In the genomic region with DNA sequence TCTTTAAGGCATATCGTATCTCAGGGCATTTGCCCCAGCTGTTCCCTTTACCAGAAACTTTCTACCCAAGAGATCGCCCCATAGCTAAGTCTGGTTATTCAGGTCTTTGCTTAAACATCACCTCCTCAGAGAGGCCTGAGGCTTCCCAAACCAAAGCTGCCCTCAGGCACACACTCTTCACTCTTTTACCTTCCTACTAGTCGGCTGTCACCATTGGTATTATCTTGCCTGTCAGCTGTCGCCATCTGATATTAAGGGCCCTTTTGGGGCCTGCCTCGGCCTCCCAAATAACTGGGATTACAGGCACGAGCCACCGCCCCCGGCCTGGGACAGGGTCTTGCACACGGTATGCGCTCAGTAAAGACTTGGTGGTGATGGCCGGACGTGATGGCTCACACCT, we compare ENCODE assay signal across 8 cellular contexts. TPM values are rescaled to one million over a fixed set of nuclear protein-coding genes. Genes with fewer than 3 reads are reported as not detected.
DNase-seq lines count a peak whose midpoint lies in the region; ATAC-seq and TF ChIP-seq lines count a peak whose summit lies in the region.

No MANE protein-coding gene starts in this region.

- peak overlapping the region; percentile 82 for H3K4me2 ChIP-seq in DND-41 (ENCODE audit: insufficient read depth, low read length)
- peak overlapping the region; percentile 95 for H3K4me2 ChIP-seq in PC-9

- peak overlapping the region; percentile 79 to 98 for H3K4me3 ChIP-seq in DND-41 (ENCODE audit: low read depth in 1 of 2, low read length in 2 of 2)
- peak overlapping the region; percentile 91 for H3K4me3 ChIP-seq in PC-9
- peak overlapping the region; percentile 81 for H3K4me3 ChIP-seq in epithelial cell of esophagus (ENCODE audit: low read length)
- peak overlapping the region; percentile 76 for H3K4me3 ChIP-seq in ovary

- DNase-seq in DND-41 (no peak), PC-9 (peak in 1 of 2 experiments; percentile 66), epithelial cell of esophagus (ENCODE audit: low read depth) (peak; percentile 28), ovary (no peak), COR-L47 (lab: John Stamatoyannopoulos, UW) (no peak), NCI-H510A treated with DMSO at 0.1 percent for 48 hours (lab: John Stamatoyannopoulos, UW) (no peak), NCI-H2081 (lab: John Stamatoyannopoulos, UW) (no peak)
- no peak for DNase-seq in activated CD4-positive, alpha-beta T cell treated with anti-CD3 and anti-CD28 coated beads for 48 hours

- ATAC-seq in DND-41 (ENCODE audit: insufficient read depth, low read depth) = no peak

- TSS peak; percentile 58 for BruUV-seq in PC-9 (replicated peaks; lab: Mats Ljungman, UMichigan)

- 0 out of 2 replicates have a peak overlapping the region, but pooled peaks have one; percentile 98 for H2AFZ ChIP-seq in DND-41 (ENCODE audit: low read depth, low read length)
- peak overlapping the region; percentile 96; the same call in 1 of the 2 replicates for H2AFZ ChIP-seq in PC-9

- H3K4me1 ChIP-seq in DND-41 (ENCODE audit: insufficient read depth, low read length) (peaks cover 49% of the 10 kb centered on the region), PC-9 (replicated peaks; ENCODE audit: insufficient read depth) (peaks cover 18% of the 10 kb centered on the region), ovary (ENCODE audit: insufficient read depth) (peaks cover 5% of the 10 kb centered on the region)

- no peak for TF ChIP-seq POLR2A in ovary (IDR thresholded peaks at IDR 0.05)

- H3K79me2 ChIP-seq in DND-41 (ENCODE audit: insufficient read depth, low read length) (peaks cover 63% of the 10 kb centered on the region), PC-9 (ENCODE audit: low read depth) (peaks cover 45% of the 10 kb centered on the region)

- H4K20me1 ChIP-seq in DND-41 (ENCODE audit: insufficient read depth, low read length) = peaks cover 21% of the 10 kb centered on the region
- H4K20me1 ChIP-seq in PC-9 (ENCODE audit: insufficient read depth) = peaks cover 20% of the 10 kb centered on the region

- peaks cover 52% of the 10 kb centered on the region for H3K36me3 ChIP-seq in DND-41 (ENCODE audit: insufficient read depth, low read length)
- 0 out of 2 replicates have a peak, but pooled peaks cover 10% of the 10 kb centered on the region for H3K36me3 ChIP-seq in PC-9 (ENCODE audit: low read depth)
- H3K36me3 ChIP-seq in ovary = no peaks in the 10 kb centered on the region

- H3K9me3 ChIP-seq in DND-41 (ENCODE audit: insufficient read depth, low read length, severe bottlenecking) = no peaks in the 10 kb centered on the region
- H3K9me3 ChIP-seq in PC-9 (ENCODE audit: insufficient read depth, low read depth) = no peaks in the 10 kb centered on the region
- H3K9me3 ChIP-seq in ovary = no peaks in the 10 kb centered on the region

- no peak for TF ChIP-seq EP300 in ovary (IDR thresholded peaks at IDR 0.05)

- TF ChIP-seq CTCF in DND-41 (IDR thresholded peaks at IDR 0.05; ENCODE audit: borderline replicate concordance, extremely low read depth, low read length, poor library complexity, severe bottlenecking) = no peak
- no peak for TF ChIP-seq CTCF in PC-9 (conservative IDR thresholded peaks at IDR 0.05)
- TF ChIP-seq CTCF in epithelial cell of esophagus (IDR thresholded peaks at IDR 0.05; ENCODE audit: insufficient read depth, low read depth, low read length, missing control alignments) = no peak
- TF ChIP-seq CTCF in ovary (IDR thresholded peaks at IDR 0.05) = no peak

- H3K9ac ChIP-seq in DND-41 (ENCODE audit: low read depth, low read length) = peak overlapping the region; percentile 92

- POLR2A ChIA-PET in PC-9 (lab: Charles Lee; ENCODE audit: unreplicated experiment) = no interaction called here

- WGBS in ovary, 3 donors = 50 to 58% (median 57%) methylated on average over 12 of the region's 12 CpGs

- H3F3A ChIP-seq in PC-9 (ENCODE audit: insufficient read depth, low read depth) = peaks cover 71% of the 10 kb centered on the region

- H3K27ac ChIP-seq in DND-41 (ENCODE audit: low read length) (peak overlapping the region; percentile 87), PC-9 (peak overlapping the region; percentile 69), ovary (no peak overlapping the region)

- intact Hi-C loops in PC-9 (cut with micrococcal nuclease; ENCODE audit: unreplicated experiment) (no loop called here), ovary (cut with DNase I) (no loop called here)

- CTCF ChIA-PET in PC-9 (lab: Charles Lee) = no interaction called here

- H3K27me3 ChIP-seq in DND-41 (ENCODE audit: insufficient read depth, low read length, poor library complexity) = no peaks in the 10 kb centered on the region
- no peaks in the 10 kb centered on the region for H3K27me3 ChIP-seq in PC-9 (ENCODE audit: insufficient read depth, low read depth)
- H3K27me3 ChIP-seq in ovary = no peaks in the 10 kb centered on the region

- H3K9me2 ChIP-seq in PC-9 (ENCODE audit: insufficient read depth) = no peaks in the 10 kb centered on the region

RNA-seq across cellular contexts. Expression of gene GADD45GIP1, which starts 1.0 kb away (rescaled TPM):
- total RNA-seq in PC-9 (2021) = 29.1 and 32.5 TPM in 2 replicates
- 10 to 100 TPM; 15.7 to 57.7 (median 19.1) TPM for total RNA-seq in ovary
- polyA plus RNA-seq in ovary = 10 to 100 TPM in 1 of 2 donors, 1 to 10 TPM in 1; 1.8 to 25.6 TPM

RNA-seq across cellular contexts. Expression of gene RAD23A, which starts 10.3 kb away (rescaled TPM):
- 186 and 187 TPM in 2 replicates for total RNA-seq in PC-9 (2021)
- 10 to 100 TPM; 61.2 to 94.0 (median 93.7) TPM for total RNA-seq in ovary
- polyA plus RNA-seq in ovary = 10 to 100 TPM; 75.8 to 77.2 TPM

RNA-seq across cellular contexts. Expression of gene DAND5, which starts 13.4 kb away (rescaled TPM):
- total RNA-seq in PC-9 (2021) = 0.20 and 0.28 TPM in 2 replicates
- under 1 TPM in 2 of 7 donors, not detected in 5; 0.11 to 0.15 TPM for total RNA-seq in ovary
- not detected for polyA plus RNA-seq in ovary

RNA-seq across cellular contexts. Expression of gene CALR, which starts 17.6 kb away (rescaled TPM):
- 606 and 727 TPM in 2 replicates for total RNA-seq in PC-9 (2021)
- 100 to 1,000 TPM; 211 to 803 (median 450) TPM for total RNA-seq in ovary
- 1,000 to 10,000 TPM in 1 of 2 donors, 100 to 1,000 TPM in 1; 279 to 1,094 TPM for polyA plus RNA-seq in ovary

RNA-seq across cellular contexts. Expression of gene FARSA, which starts 22.5 kb away (rescaled TPM):
- 53.7 and 76.5 TPM in 2 replicates for total RNA-seq in PC-9 (2021)
- 10 to 100 TPM; 21.9 to 50.2 (median 43.9) TPM for total RNA-seq in ovary
- 10 to 100 TPM in 1 of 2 donors, 1 to 10 TPM in 1; 8.0 to 25.1 TPM for polyA plus RNA-seq in ovary

Comparison
In these comparisons a context has a peak if more than half of its experiments do, and no peak if none do; other contexts are left out.
1. H3K27ac ChIP-seq: peak in DND-41 (single experiment) and PC-9 (single experiment); none in ovary (0 of 2).
2. Peak in every context shown above with its lines, with median percentiles within 50 percentile points of each other: H3K4me3 ChIP-seq.